8 cellular contexts compared by ENCODE assay signal in the genomic region with DNA sequence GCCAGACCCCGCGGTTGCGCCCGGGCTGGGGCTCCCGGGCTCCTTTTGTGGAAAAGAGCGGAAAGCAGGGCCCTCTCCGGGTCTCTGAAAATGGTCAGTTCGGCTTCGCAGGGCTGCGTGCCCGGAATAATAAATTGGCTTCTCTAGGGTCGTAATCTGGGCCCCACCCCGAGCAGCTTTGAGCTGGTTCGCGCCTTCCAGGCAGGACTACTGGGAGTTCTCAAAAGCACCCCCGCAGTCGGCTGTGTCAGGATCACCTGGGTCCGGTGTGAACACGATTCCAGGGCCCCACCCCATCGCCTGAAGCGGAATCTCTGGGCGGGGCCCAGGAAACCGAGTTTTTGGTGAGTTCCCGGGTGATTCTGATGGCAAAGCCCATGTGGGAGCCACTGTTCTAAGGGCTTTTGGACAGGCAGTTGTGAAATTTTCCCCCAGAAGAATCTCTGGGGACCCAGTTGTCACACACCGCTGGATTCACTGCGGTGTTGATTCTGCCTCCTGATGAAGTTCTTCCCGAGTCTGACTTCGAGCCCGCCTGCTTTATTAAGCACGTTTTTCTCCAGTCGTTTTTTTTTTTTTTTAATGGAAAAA.
DNase-seq lines count a peak whose midpoint lies in the region; ATAC-seq and TF ChIP-seq lines count a peak whose summit lies in the region.

No MANE protein-coding gene starts in this region.

- H3K4me1 ChIP-seq in iPS-20b (ENCODE audit: insufficient read depth, low read length): peaks cover 20% of the 10 kb centered on the region
- peaks cover 30% of the 10 kb centered on the region for H3K4me1 ChIP-seq in skeletal muscle satellite cell (ENCODE audit: control insufficient read depth, insufficient read depth, low read length)

- H3K4me2 ChIP-seq in skeletal muscle satellite cell (ENCODE audit: low read length): peak overlapping the region; percentile 93

- H3K4me3 ChIP-seq in LNCaP clone FGC (ENCODE audit: low read depth, low read length): peak overlapping the region; percentile 38
- peak overlapping the region; percentile 46 for H3K4me3 ChIP-seq in astrocyte of the cerebellum (ENCODE audit: low read depth, low read length)
- peak overlapping the region; percentile 70 for H3K4me3 ChIP-seq in iPS-20b (ENCODE audit: low read length)
- peak overlapping the region; percentile 76 for H3K4me3 ChIP-seq in skeletal muscle satellite cell (ENCODE audit: low read length)

- H3K9me3 ChIP-seq in iPS-20b (ENCODE audit: insufficient read depth, low read depth, low read length) (peaks cover 7% of the 10 kb centered on the region; the same call in 1 of the 2 replicates), skeletal muscle satellite cell (replicated peaks; ENCODE audit: low read length) (peaks cover 7% of the 10 kb centered on the region)

- H3K36me3 ChIP-seq in iPS-20b (ENCODE audit: insufficient read depth, low read depth, low read length) (no peaks in the 10 kb centered on the region), skeletal muscle satellite cell (ENCODE audit: insufficient read depth, low read length) (no peaks in the 10 kb centered on the region)

- peak; percentile 61 for DNase-seq in EL
- no peak for DNase-seq in LNCaP clone FGC (ENCODE audit: low read depth)
- no peak for DNase-seq in astrocyte of the cerebellum (ENCODE audit: low read depth)

- TF ChIP-seq CTCF in LNCaP clone FGC (IDR thresholded peaks at IDR 0.05; ENCODE audit: control insufficient read depth, extremely low read depth, insufficient read depth) (no peak), astrocyte of the cerebellum (IDR thresholded peaks at IDR 0.05; ENCODE audit: low read depth, low read length, missing control alignments) (no peak)

- ATAC-seq in GM18519 (IDR thresholded peaks at IDR 0.05; ENCODE audit: low FRiP score, unreplicated experiment) (no peak), HG03097 (IDR thresholded peaks at IDR 0.05; ENCODE audit: low FRiP score, unreplicated experiment) (no peak), GM21619 (IDR thresholded peaks at IDR 0.05; ENCODE audit: unreplicated experiment) (no peak)

- H3K27me3 ChIP-seq in iPS-20b (ENCODE audit: insufficient read depth, low read length) (peaks cover 43% of the 10 kb centered on the region), skeletal muscle satellite cell (ENCODE audit: control insufficient read depth, insufficient read depth, low read length) (no peaks in the 10 kb centered on the region)

- H3K27ac ChIP-seq in iPS-20b (ENCODE audit: low read length): no peak overlapping the region

- in situ Hi-C loops in astrocyte of the cerebellum (cut with HindIII; ENCODE audit: low sequenced_read_pairs): no loop called here

- H3K9ac ChIP-seq in iPS-20b (ENCODE audit: low read depth, low read length) (peak overlapping the region; percentile 76; the same call in 1 of the 2 replicates), skeletal muscle satellite cell (ENCODE audit: low read depth, low read length) (peak overlapping the region; percentile 93)
